In the genomic region with DNA sequence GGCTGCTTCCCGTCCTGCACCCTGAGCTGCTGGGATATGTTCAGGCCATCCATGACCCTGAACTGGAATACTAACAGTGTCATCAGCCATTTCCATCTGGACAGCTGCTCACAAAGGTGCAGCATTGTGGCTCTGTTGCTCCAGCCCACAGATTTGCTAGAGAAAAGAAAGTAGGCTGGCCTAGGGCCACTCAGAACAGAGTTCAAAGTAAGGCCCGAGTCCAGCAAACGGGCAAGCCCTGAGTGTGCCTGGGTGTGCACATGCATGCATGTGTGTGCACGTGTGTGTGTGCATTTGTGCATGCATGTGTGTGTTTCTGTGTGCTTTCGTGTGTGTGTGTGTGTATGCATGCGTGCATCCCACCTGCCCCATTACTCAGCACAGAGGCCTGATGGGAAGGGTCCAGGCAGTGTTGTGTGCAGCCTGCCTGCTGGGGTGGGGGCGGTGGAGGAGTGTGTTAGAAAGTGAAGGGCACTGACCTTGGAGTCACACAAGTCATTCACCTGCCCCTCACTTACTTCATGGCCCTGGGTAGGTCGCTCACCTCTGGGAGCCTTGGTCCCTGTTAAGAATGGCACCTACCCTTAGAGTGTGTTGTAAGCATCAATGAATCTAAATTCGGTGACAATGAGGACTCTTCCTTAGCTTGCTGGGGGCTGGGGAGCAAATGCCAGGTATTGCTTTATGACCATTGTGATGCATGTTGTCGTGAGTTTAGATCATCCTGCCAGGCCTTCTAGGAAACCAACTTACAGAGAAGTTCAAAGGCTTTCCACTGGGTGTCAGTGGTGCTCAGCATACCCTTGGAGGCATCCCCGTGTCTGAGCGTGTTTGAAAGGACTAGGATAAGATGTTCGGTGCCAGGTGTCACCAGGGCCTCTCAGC, we compare ENCODE assay signal across 8 cellular contexts. TPM values are rescaled to one million over a fixed set of nuclear protein-coding genes. Genes with fewer than 3 reads are reported as not detected.
DNase-seq lines count a peak whose midpoint lies in the region; ATAC-seq and TF ChIP-seq lines count a peak whose summit lies in the region.

No MANE protein-coding gene starts in this region.

- ATAC-seq in left lobe of liver (peak; percentile 89), GM21515 (IDR thresholded peaks at IDR 0.05; ENCODE audit: unreplicated experiment) (no peak)

- no peaks in the 10 kb centered on the region for H3K4me1 ChIP-seq in tibial nerve

- in situ Hi-C loops in SK-MEL-5 (cut with HindIII; ENCODE audit: low pct_unique_long_range_greater_than_20kb, low sequenced_read_pairs): no loop called here

- H3K36me3 ChIP-seq in tibial nerve: no peaks in the 10 kb centered on the region

- no peak overlapping the region for H3K27ac ChIP-seq in tibial nerve

- H3K4me3 ChIP-seq in NB4 (ENCODE audit: low read depth, low read length): no peak overlapping the region
- H3K4me3 ChIP-seq in choroid plexus epithelial cell (ENCODE audit: low read depth, low read length): no peak overlapping the region
- H3K4me3 ChIP-seq in tibial nerve: no peak overlapping the region

- peak; percentile 40 for DNase-seq in stimulated activated CD4-positive, alpha-beta T cell treated with anti-CD3 and anti-CD28 coated beads, Interleukin-1b, Interleukin-23, amount 100 ng/mL, for 48 hours
- no peak for DNase-seq in stimulated activated CD4-positive, alpha-beta T cell treated with anti-CD3 and anti-CD28 coated beads, Interleukin-4, amount 100 ng/mL, for 1 hour
- DNase-seq in NB4 (ENCODE audit: low read depth) (peak; percentile 80), SK-MEL-5 (ENCODE audit: low read depth, low spot score) (peak; percentile 79), choroid plexus epithelial cell (ENCODE audit: low read depth) (peak; percentile 82), left lobe of liver (ENCODE audit: low spot score) (no peak), tibial nerve (ENCODE audit: low spot score in 2 of 2) (peak in 1 of 2 donors; percentile 24)

- TF ChIP-seq CTCF in NB4 (IDR thresholded peaks at IDR 0.05; ENCODE audit: low read depth, low read length) (peak; percentile 81), choroid plexus epithelial cell (conservative IDR thresholded peaks at IDR 0.05; ENCODE audit: low read depth, low read length) (peak; percentile 88), tibial nerve (IDR thresholded peaks at IDR 0.05) (peak; percentile 31 to 42 (median 38))

- TF ChIP-seq POLR2A in NB4 (IDR thresholded peaks at IDR 0.05; ENCODE audit: extremely low read depth, insufficient read length) (no peak), tibial nerve (IDR thresholded peaks at IDR 0.05) (no peak)

- H3K27me3 ChIP-seq in tibial nerve: no peaks in the 10 kb centered on the region

- no peak for TF ChIP-seq EP300 in tibial nerve (IDR thresholded peaks at IDR 0.05)

- peaks cover 0 to 8% (median 0%) of the 10 kb centered on the region in 4 donors for H3K9me3 ChIP-seq in tibial nerve

- 47 to 51% methylated on average over 12 of the region's 13 CpGs for WGBS in tibial nerve, 2 donors

RNA-seq across cellular contexts. Expression of gene GPR12, which starts 53.2 kb away (rescaled TPM):
- 0.13 TPM in 1 of 2 replicates, not detected in the other for total RNA-seq in SK-MEL-5 (2014; rRNA removed; shearing (Covaris generic))
- 0.05 TPM in 2 replicates for polyA plus RNA-seq in SK-MEL-5 (2015; cell fraction: cytosol; rRNA removed)
- 0.20 and 0.65 TPM in 2 replicates for polyA plus RNA-seq in SK-MEL-5 (2015; cell fraction: nucleus; rRNA removed)
- not detected for total RNA-seq in left lobe of liver
- total RNA-seq in tibial nerve: under 1 TPM in 3 of 4 donors, not detected in 1; under 0.01 to 0.63 (median 0.39) TPM

Comparison
In these comparisons a context has a peak if more than half of its experiments do, and no peak if none do; other contexts are left out.
1. DNase-seq: peak in stimulated activated CD4-positive, alpha-beta T cell treated with anti-CD3 and anti-CD28 coated beads, Interleukin-1b, Interleukin-23, amount 100 ng/mL, for 48 hours (single experiment), NB4 (single experiment), SK-MEL-5 (single experiment) and choroid plexus epithelial cell (single experiment); none in stimulated activated CD4-positive, alpha-beta T cell treated with anti-CD3 and anti-CD28 coated beads, Interleukin-4, amount 100 ng/mL, for 1 hour (single experiment) and left lobe of liver (single experiment).
2. CTCF ChIP-seq: peak in every context shown above with its lines; median percentile 88 in choroid plexus epithelial cell; 81 in NB4; 38 in tibial nerve.